ENCODE assay signal across 8 cellular contexts in genomic region chr6:24495516-24495847, GRCh38. TPM values are rescaled to one million over a fixed set of nuclear protein-coding genes. Genes with fewer than 3 reads are reported as not detected.
DNase-seq lines count a peak whose midpoint lies in the region; ATAC-seq lines count a peak whose summit lies in the region.

No MANE protein-coding gene starts in this region.

- H3K36me3 Mint-ChIP-seq in activated CD8-positive, alpha-beta T cell treated with anti-CD3 and anti-CD28 coated beads, Interleukin-2, amount 10 ng/mL, durations not matched to agents 7 days and 5 days (ENCODE audit: low read depth), result peaks cover 5% of the 10 kb centered on the region

- DNase-seq in NCI-H446 (lab: John Stamatoyannopoulos, UW), result peak; percentile 10 to 15
- DNase-seq in NCI-H446 treated with DMSO at 0.1 percent for 48 hours (lab: John Stamatoyannopoulos, UW), result no peak
- peak; percentile 47 for DNase-seq in NCI-H2171 treated with DMSO at 0.1 percent for 48 hours (lab: John Stamatoyannopoulos, UW)
- peak; percentile 51 for DNase-seq in activated CD8-positive, alpha-beta T cell treated with anti-CD3 and anti-CD28 coated beads, Interleukin-2, amount 10 ng/mL, durations not matched to agents 7 days and 5 days
- no peak for DNase-seq in stimulated activated naive CD8-positive, alpha-beta T cell treated with anti-CD3 and anti-CD28 coated beads, Interleukin-15, amount 100 ng/mL, for 72 hours

- H3K27ac Mint-ChIP-seq in activated CD8-positive, alpha-beta T cell treated with anti-CD3 and anti-CD28 coated beads, Interleukin-2, amount 10 ng/mL, durations not matched to agents 7 days and 5 days, result no peak overlapping the region
- H3K27ac Mint-ChIP-seq in stimulated activated naive CD8-positive, alpha-beta T cell treated with anti-CD3 and anti-CD28 coated beads, Interleukin-15, amount 100 ng/mL, for 72 hours, result no peak overlapping the region

- H3K4me1 ChIP-seq in esophagus (ENCODE audit: control insufficient read depth in 2 of 2, insufficient read depth in 2 of 2, low read length in 1 of 2) (peaks cover 0 to 5% of the 10 kb centered on the region in 2 donors), muscle layer of duodenum (ENCODE audit: control insufficient read depth in 1 of 2, insufficient read depth in 2 of 2, low read length in 2 of 2) (peaks cover 0 to 15% of the 10 kb centered on the region in 2 donors)

- CTCF ChIA-PET in activated CD8-positive, alpha-beta T cell treated with anti-CD3 and anti-CD28 coated beads, Interleukin-2, amount 10 ng/mL, durations not matched to agents 7 days and 5 days (lab: Charles Lee), result interaction anchor here (0.7 to 3.1 kb wide), 19 partner anchors 9 to 212 kb away, joined by 3 to 16 read pairs (median 5); no protein-coding TSS in a partner anchor

- ATAC-seq in HG02870 (IDR thresholded peaks at IDR 0.05; ENCODE audit: unreplicated experiment), result peak; percentile 49
- ATAC-seq in activated CD8-positive, alpha-beta T cell treated with anti-CD3 and anti-CD28 coated beads, Interleukin-2, amount 10 ng/mL, durations not matched to agents 7 days and 5 days, result peak; percentile 16
- peak; percentile 44 for ATAC-seq in stimulated activated naive CD8-positive, alpha-beta T cell treated with anti-CD3 and anti-CD28 coated beads, Interleukin-15, amount 100 ng/mL, for 72 hours

- POLR2A ChIA-PET in activated CD8-positive, alpha-beta T cell treated with anti-CD3 and anti-CD28 coated beads, Interleukin-2, amount 10 ng/mL, durations not matched to agents 7 days and 5 days (lab: Charles Lee), result interaction anchor here (0.8 kb wide), 1 partner anchor 52 kb away, joined by 3 read pairs; no protein-coding TSS in a partner anchor

- H3K27me3 Mint-ChIP-seq in activated CD8-positive, alpha-beta T cell treated with anti-CD3 and anti-CD28 coated beads, Interleukin-2, amount 10 ng/mL, durations not matched to agents 7 days and 5 days (ENCODE audit: low read depth), result no peaks in the 10 kb centered on the region
- no peaks in the 10 kb centered on the region for H3K27me3 Mint-ChIP-seq in stimulated activated naive CD8-positive, alpha-beta T cell treated with anti-CD3 and anti-CD28 coated beads, Interleukin-15, amount 100 ng/mL, for 72 hours

- H3K36me3 ChIP-seq in esophagus (ENCODE audit: control insufficient read depth in 2 of 2, insufficient read depth in 2 of 2, low read length in 1 of 2), result no peaks in the 10 kb centered on the region
- H3K36me3 ChIP-seq in muscle layer of duodenum (ENCODE audit: control insufficient read depth in 1 of 2, insufficient read depth in 2 of 2, low read length in 2 of 2), result no peaks in the 10 kb centered on the region

- H3K4me3 ChIP-seq in esophagus (ENCODE audit: low read depth in 1 of 2, low read length in 2 of 2), result peak overlapping the region; percentile 69 to 79
- peak overlapping the region; percentile 72 to 80 for H3K4me3 ChIP-seq in muscle layer of duodenum (ENCODE audit: low read depth in 1 of 2, low read length in 2 of 2)

- H3K4me3 Mint-ChIP-seq in activated CD8-positive, alpha-beta T cell treated with anti-CD3 and anti-CD28 coated beads, Interleukin-2, amount 10 ng/mL, durations not matched to agents 7 days and 5 days, result peak overlapping the region; percentile 74
- H3K4me3 Mint-ChIP-seq in stimulated activated naive CD8-positive, alpha-beta T cell treated with anti-CD3 and anti-CD28 coated beads, Interleukin-15, amount 100 ng/mL, for 72 hours, result peak overlapping the region; percentile 85 to 87

- no peaks in the 10 kb centered on the region for H3K9me3 Mint-ChIP-seq in activated CD8-positive, alpha-beta T cell treated with anti-CD3 and anti-CD28 coated beads, Interleukin-2, amount 10 ng/mL, durations not matched to agents 7 days and 5 days (ENCODE audit: insufficient read depth)
- H3K9me3 Mint-ChIP-seq in stimulated activated naive CD8-positive, alpha-beta T cell treated with anti-CD3 and anti-CD28 coated beads, Interleukin-15, amount 100 ng/mL, for 72 hours, result peaks cover 9 to 12% of the 10 kb centered on the region in 2 donors

- H3K27ac ChIP-seq in esophagus (ENCODE audit: low read depth in 2 of 2, low read length in 1 of 2), result peak overlapping the region; percentile 70 to 74
- no peak overlapping the region for H3K27ac ChIP-seq in muscle layer of duodenum (ENCODE audit: low read length)

- peaks cover 14% of the 10 kb centered on the region for H3K4me1 Mint-ChIP-seq in activated CD8-positive, alpha-beta T cell treated with anti-CD3 and anti-CD28 coated beads, Interleukin-2, amount 10 ng/mL, durations not matched to agents 7 days and 5 days (ENCODE audit: low read depth)
- peaks cover 39% of the 10 kb centered on the region for H3K4me1 Mint-ChIP-seq in stimulated activated naive CD8-positive, alpha-beta T cell treated with anti-CD3 and anti-CD28 coated beads, Interleukin-15, amount 100 ng/mL, for 72 hours

- no peaks in the 10 kb centered on the region for H3K9me3 ChIP-seq in esophagus (ENCODE audit: control insufficient read depth in 2 of 2, insufficient read depth in 1 of 2, low read depth in 1 of 2, low read length in 1 of 2)
- H3K9me3 ChIP-seq in muscle layer of duodenum (ENCODE audit: control insufficient read depth in 1 of 2, low read length in 2 of 2), result no peaks in the 10 kb centered on the region

- H3K27me3 ChIP-seq in esophagus (ENCODE audit: control insufficient read depth in 1 of 2, insufficient read depth in 2 of 2, low read length in 2 of 2), result no peaks in the 10 kb centered on the region
- no peaks in the 10 kb centered on the region for H3K27me3 ChIP-seq in muscle layer of duodenum (ENCODE audit: low read depth, low read length)

- WGBS in esophagus, 2 donors, result 5 to 6% methylated on average over 13 of the region's 13 CpGs

RNA-seq across cellular contexts. Expression of gene ALDH5A1, which starts 0.7 kb away (rescaled TPM):
- total RNA-seq in activated CD8-positive, alpha-beta T cell treated with anti-CD3 and anti-CD28 coated beads, Interleukin-2, amount 10 ng/mL, durations not matched to agents 7 days and 5 days, result 1 to 10 TPM; 4.8 to 4.9 TPM
- 1 to 10 TPM; 2.2 to 3.6 TPM for polyA plus RNA-seq in esophagus

RNA-seq across cellular contexts. Expression of gene GPLD1, which starts 6.1 kb away (rescaled TPM):
- total RNA-seq in activated CD8-positive, alpha-beta T cell treated with anti-CD3 and anti-CD28 coated beads, Interleukin-2, amount 10 ng/mL, durations not matched to agents 7 days and 5 days, result under 1 TPM; 0.34 to 0.45 TPM
- under 1 TPM; 0.16 to 0.29 TPM for polyA plus RNA-seq in esophagus

Comparison
In these comparisons a context has a peak if more than half of its experiments do, and no peak if none do; other contexts are left out.
1. DNase-seq: peak in NCI-H446 (2 of 2), NCI-H2171 treated with DMSO at 0.1 percent for 48 hours (single experiment) and activated CD8-positive, alpha-beta T cell treated with anti-CD3 and anti-CD28 coated beads, Interleukin-2, amount 10 ng/mL, durations not matched to agents 7 days and 5 days (single experiment); none in NCI-H446 treated with DMSO at 0.1 percent for 48 hours (single experiment) and stimulated activated naive CD8-positive, alpha-beta T cell treated with anti-CD3 and anti-CD28 coated beads, Interleukin-15, amount 100 ng/mL, for 72 hours (0 of 2).
2. Peak in every context shown above with its lines, with median percentiles within 50 percentile points of each other: ATAC-seq.